ENCODE assay signal across 1 cellular context in genomic region chr4:159195400-159195799, GRCh38.
TF ChIP-seq lines count a peak whose summit lies in the region.

No MANE protein-coding gene starts in this region.

TF ChIP-seq in K562, 482 proteins besides CTCF, POLR2A, EP300 and RAD21 (continued from another document and continues in another):
- TF ChIP-seq, protein P1, sequence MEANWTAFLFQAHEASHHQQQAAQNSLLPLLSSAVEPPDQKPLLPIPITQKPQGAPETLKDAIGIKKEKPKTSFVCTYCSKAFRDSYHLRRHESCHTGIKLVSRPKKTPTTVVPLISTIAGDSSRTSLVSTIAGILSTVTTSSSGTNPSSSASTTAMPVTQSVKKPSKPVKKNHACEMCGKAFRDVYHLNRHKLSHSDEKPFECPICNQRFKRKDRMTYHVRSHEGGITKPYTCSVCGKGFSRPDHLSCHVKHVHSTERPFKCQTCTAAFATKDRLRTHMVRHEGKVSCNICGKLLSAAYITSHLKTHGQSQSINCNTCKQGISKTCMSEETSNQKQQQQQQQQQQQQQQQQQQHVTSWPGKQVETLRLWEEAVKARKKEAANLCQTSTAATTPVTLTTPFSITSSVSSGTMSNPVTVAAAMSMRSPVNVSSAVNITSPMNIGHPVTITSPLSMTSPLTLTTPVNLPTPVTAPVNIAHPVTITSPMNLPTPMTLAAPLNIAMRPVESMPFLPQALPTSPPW (CRISPR knock-in tag; IDR thresholded peaks at IDR 0.05) = peak; percentile 18; the same call in 1 of the 2 replicates
- TF ChIP-seq, protein P2, sequence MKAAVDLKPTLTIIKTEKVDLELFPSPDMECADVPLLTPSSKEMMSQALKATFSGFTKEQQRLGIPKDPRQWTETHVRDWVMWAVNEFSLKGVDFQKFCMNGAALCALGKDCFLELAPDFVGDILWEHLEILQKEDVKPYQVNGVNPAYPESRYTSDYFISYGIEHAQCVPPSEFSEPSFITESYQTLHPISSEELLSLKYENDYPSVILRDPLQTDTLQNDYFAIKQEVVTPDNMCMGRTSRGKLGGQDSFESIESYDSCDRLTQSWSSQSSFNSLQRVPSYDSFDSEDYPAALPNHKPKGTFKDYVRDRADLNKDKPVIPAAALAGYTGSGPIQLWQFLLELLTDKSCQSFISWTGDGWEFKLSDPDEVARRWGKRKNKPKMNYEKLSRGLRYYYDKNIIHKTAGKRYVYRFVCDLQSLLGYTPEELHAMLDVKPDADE (conservative IDR thresholded peaks at IDR 0.05; ENCODE audit: control insufficient read depth, low read depth, low read length) = no peak
- no peak for TF ChIP-seq KAT8 (IDR thresholded peaks at IDR 0.05; ENCODE audit: low read depth)
- no peak for TF ChIP-seq CTBP1 (IDR thresholded peaks at IDR 0.05; ENCODE audit: borderline replicate concordance)
- 0 out of 2 replicates have a peak, but pooled peaks have one; percentile 35 for TF ChIP-seq ADNP (tag; IDR thresholded peaks at IDR 0.05)
- TF ChIP-seq PURB (CRISPR knock-in tag; IDR thresholded peaks at IDR 0.05; ENCODE audit: low read depth) = no peak
- no peak for TF ChIP-seq REST (CRISPR knock-in tag; IDR thresholded peaks at IDR 0.05; ENCODE audit: low read depth)
- no peak for TF ChIP-seq TOE1 (IDR thresholded peaks at IDR 0.05; ENCODE audit: borderline replicate concordance)
- no peak for TF ChIP-seq TOE1 (CRISPR knock-in tag; IDR thresholded peaks at IDR 0.05; ENCODE audit: borderline replicate concordance, low read depth)
- no peak for TF ChIP-seq HBP1 (CRISPR knock-in tag; IDR thresholded peaks at IDR 0.05)
- TF ChIP-seq ZNF212 (CRISPR knock-in tag; IDR thresholded peaks at IDR 0.05) = no peak
- no peak for TF ChIP-seq SETDB1 (IDR thresholded peaks at IDR 0.05; ENCODE audit: low read length)
- peak; percentile 70 for TF ChIP-seq HDAC3 (IDR thresholded peaks at IDR 0.05; ENCODE audit: borderline replicate concordance, partially characterized antibody)
- TF ChIP-seq CHD4 (IDR thresholded peaks at IDR 0.05; ENCODE audit: insufficient read depth, insufficient replicate concordance, low read depth, low read length, poor library complexity, severe bottlenecking) = no peak
- TF ChIP-seq, protein P3, sequence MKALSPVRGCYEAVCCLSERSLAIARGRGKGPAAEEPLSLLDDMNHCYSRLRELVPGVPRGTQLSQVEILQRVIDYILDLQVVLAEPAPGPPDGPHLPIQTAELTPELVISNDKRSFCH (CRISPR knock-in tag; IDR thresholded peaks at IDR 0.05) = no peak
- TF ChIP-seq, protein P3 (tag; IDR thresholded peaks at IDR 0.05) = no peak
- TF ChIP-seq STAT5B (CRISPR knock-in tag; IDR thresholded peaks at IDR 0.05) = no peak
- no peak for TF ChIP-seq ARID3B (CRISPR knock-in tag; IDR thresholded peaks at IDR 0.05; ENCODE audit: borderline replicate concordance)
- TF ChIP-seq DMBX1 (CRISPR knock-in tag; IDR thresholded peaks at IDR 0.05; ENCODE audit: borderline replicate concordance) = no peak
- TF ChIP-seq, protein P4, sequence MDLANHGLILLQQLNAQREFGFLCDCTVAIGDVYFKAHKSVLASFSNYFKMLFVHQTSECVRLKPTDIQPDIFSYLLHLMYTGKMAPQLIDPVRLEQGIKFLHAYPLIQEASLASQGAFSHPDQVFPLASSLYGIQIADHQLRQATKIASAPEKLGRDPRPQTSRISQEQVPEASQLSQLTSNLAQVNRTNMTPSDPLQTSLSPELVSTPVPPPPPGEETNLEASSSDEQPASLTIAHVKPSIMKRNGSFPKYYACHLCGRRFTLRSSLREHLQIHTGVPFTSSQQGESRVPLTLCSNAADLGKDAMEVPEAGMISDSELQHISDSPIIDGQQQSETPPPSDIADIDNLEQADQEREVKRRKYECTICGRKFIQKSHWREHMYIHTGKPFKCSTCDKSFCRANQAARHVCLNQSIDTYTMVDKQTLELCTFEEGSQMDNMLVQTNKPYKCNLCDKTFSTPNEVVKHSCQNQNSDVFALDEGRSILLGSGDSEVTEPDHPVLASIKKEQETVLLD (IDR thresholded peaks at IDR 0.05) = no peak; the same call in 1 of the 2 replicates
- TF ChIP-seq ZNF184 (CRISPR knock-in tag; IDR thresholded peaks at IDR 0.05) = no peak
- no peak; the same call in 1 of the 2 replicates for TF ChIP-seq SMARCC2 (IDR thresholded peaks at IDR 0.05; ENCODE audit: low read depth)
- no peak for TF ChIP-seq HIVEP1 (CRISPR knock-in tag; IDR thresholded peaks at IDR 0.05)
- TF ChIP-seq SRSF1 (IDR thresholded peaks at IDR 0.05; ENCODE audit: low read depth, low read length) = no peak
- TF ChIP-seq ARID1B (IDR thresholded peaks at IDR 0.05) = peak; percentile 95
- TF ChIP-seq GABPB2 (CRISPR knock-in tag; conservative IDR thresholded peaks at IDR 0.05) = no peak
- no peak for TF ChIP-seq SFPQ (IDR thresholded peaks at IDR 0.05; ENCODE audit: low read depth, low read length)
- no peak for TF ChIP-seq C11orf30 (IDR thresholded peaks at IDR 0.05; ENCODE audit: low read depth)
- TF ChIP-seq, protein P5, sequence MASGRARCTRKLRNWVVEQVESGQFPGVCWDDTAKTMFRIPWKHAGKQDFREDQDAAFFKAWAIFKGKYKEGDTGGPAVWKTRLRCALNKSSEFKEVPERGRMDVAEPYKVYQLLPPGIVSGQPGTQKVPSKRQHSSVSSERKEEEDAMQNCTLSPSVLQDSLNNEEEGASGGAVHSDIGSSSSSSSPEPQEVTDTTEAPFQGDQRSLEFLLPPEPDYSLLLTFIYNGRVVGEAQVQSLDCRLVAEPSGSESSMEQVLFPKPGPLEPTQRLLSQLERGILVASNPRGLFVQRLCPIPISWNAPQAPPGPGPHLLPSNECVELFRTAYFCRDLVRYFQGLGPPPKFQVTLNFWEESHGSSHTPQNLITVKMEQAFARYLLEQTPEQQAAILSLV (tag; IDR thresholded peaks at IDR 0.05) = no peak
- peak; percentile 49; the same call in 1 of the 2 replicates for TF ChIP-seq ZNF316 (IDR thresholded peaks at IDR 0.05)
- no peak for TF ChIP-seq STAG1 (CRISPR knock-in tag; IDR thresholded peaks at IDR 0.05; ENCODE audit: borderline replicate concordance)
- TF ChIP-seq, protein P6, sequence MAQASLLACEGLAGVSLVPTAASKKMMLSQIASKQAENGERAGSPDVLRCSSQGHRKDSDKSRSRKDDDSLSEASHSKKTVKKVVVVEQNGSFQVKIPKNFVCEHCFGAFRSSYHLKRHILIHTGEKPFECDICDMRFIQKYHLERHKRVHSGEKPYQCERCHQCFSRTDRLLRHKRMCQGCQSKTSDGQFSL (CRISPR knock-in tag; IDR thresholded peaks at IDR 0.05) = no peak
- TF ChIP-seq, protein P6 (tag; IDR thresholded peaks at IDR 0.05) = no peak
- no peak for TF ChIP-seq LEF1 (IDR thresholded peaks at IDR 0.05)
- no peak for TF ChIP-seq YBX1 (IDR thresholded peaks at IDR 0.05)
- TF ChIP-seq PBX2 (CRISPR knock-in tag; IDR thresholded peaks at IDR 0.05; ENCODE audit: low read depth) = no peak
- peak; percentile 52 for TF ChIP-seq PBX2 (tag; conservative IDR thresholded peaks at IDR 0.05; ENCODE audit: low read depth)
- TF ChIP-seq CREBBP (IDR thresholded peaks at IDR 0.05; ENCODE audit: low read depth, low read length) = no peak
